Comparison of ENCODE assay signal across 8 cellular contexts in genomic region chr1:70966018-70966638, GRCh38.
DNase-seq lines count a peak whose midpoint lies in the region; ATAC-seq and TF ChIP-seq lines count a peak whose summit lies in the region.

No MANE protein-coding gene starts in this region.

- no peak overlapping the region for H3K4me3 ChIP-seq in epithelial cell of proximal tubule (ENCODE audit: low read depth, low read length)

- H3K27me3 Mint-ChIP-seq in CD14-positive monocyte (ENCODE audit: low read depth in 3 of 3), result peaks cover 0 to 3% (median 1%) of the 10 kb centered on the region in 3 donors

- peak; percentile 72 for ATAC-seq in GM19351 (IDR thresholded peaks at IDR 0.05; ENCODE audit: unreplicated experiment)
- ATAC-seq in GM19023 (IDR thresholded peaks at IDR 0.05; ENCODE audit: unreplicated experiment), result no peak

- TF ChIP-seq CTCF in CD14-positive monocyte (IDR thresholded peaks at IDR 0.05) (peak; percentile 68), LNCAP (IDR thresholded peaks at IDR 0.05) (peak; percentile 51; the same call in 1 of the 2 replicates), epithelial cell of proximal tubule (conservative IDR thresholded peaks at IDR 0.05; ENCODE audit: low read depth, low read length) (peak; percentile 40)

- H3K4me3 Mint-ChIP-seq in CD14-positive monocyte, result no peak overlapping the region

- H3K9me3 Mint-ChIP-seq in CD14-positive monocyte, result peaks cover 2 to 16% (median 13%) of the 10 kb centered on the region in 7 donors

- H3K4me1 Mint-ChIP-seq in CD14-positive monocyte, result peaks cover 3% of the 10 kb centered on the region

- no peak for DNase-seq in CD14-positive monocyte (ENCODE audit: low spot score)
- DNase-seq in epithelial cell of proximal tubule (ENCODE audit: low read depth), result no peak
- no peak for DNase-seq in amniotic stem cell (lab: John Stamatoyannopoulos, UW)
- no peak for DNase-seq in stimulated activated CD4-positive, alpha-beta T cell treated with anti-CD3 and anti-CD28 coated beads, Interleukin-2, amount 100 ng/mL, for 24 hours
- no peak for DNase-seq in activated gamma-delta T cell (lab: John Stamatoyannopoulos, UW)

- intact Hi-C loops in CD14-positive monocyte (cut with micrococcal nuclease), result no loop called here

- H3K27ac Mint-ChIP-seq in CD14-positive monocyte, result no peak overlapping the region

- no peaks in the 10 kb centered on the region for H3K36me3 Mint-ChIP-seq in CD14-positive monocyte
